Comparison of ENCODE assay signal across 8 cellular contexts in the genomic region with DNA sequence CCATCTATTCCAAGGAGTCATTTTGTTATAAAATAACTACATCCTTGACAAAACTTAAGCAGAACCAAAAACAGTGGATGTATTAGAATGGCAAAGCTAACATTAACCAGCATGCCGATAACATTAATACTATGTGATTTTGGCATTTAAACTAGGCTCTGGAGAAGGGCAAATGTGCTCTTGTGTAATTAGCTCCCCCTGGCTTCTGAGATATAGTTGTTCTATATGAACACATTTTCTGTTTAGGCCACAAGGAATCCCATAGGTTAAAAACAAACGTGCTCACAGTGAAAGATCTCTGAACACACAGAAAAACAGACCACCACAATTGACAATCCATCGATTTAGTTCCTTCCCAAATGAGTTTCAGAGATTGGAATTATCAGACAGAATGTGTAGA. TPM values are rescaled to one million over a fixed set of nuclear protein-coding genes. Genes with fewer than 3 reads are reported as not detected.
DNase-seq lines count a peak whose midpoint lies in the region; ATAC-seq and TF ChIP-seq lines count a peak whose summit lies in the region.

No MANE protein-coding gene starts in this region.

- TF ChIP-seq CTCF in GM12873 (IDR thresholded peaks at IDR 0.05; ENCODE audit: insufficient read depth, low read depth, low read length, missing control alignments) = peak; percentile 9
- TF ChIP-seq CTCF in foreskin keratinocyte (conservative IDR thresholded peaks at IDR 0.05) = peak; percentile 59

- H3K4me1 ChIP-seq in foreskin keratinocyte = no peaks in the 10 kb centered on the region

- in situ Hi-C loops in SK-MEL-5 (cut with HindIII; ENCODE audit: low pct_unique_long_range_greater_than_20kb, low sequenced_read_pairs) = no loop called here

- no peak for ATAC-seq in foreskin keratinocyte
- no peak for ATAC-seq in HG02678 (IDR thresholded peaks at IDR 0.05; ENCODE audit: unreplicated experiment)

- H3K27ac ChIP-seq in foreskin keratinocyte = no peak overlapping the region

- H3K27me3 ChIP-seq in foreskin keratinocyte = no peaks in the 10 kb centered on the region

- DNase-seq in AML-193 (lab: John Stamatoyannopoulos, UW) (peak; percentile 52 to 54), SK-MEL-5 (ENCODE audit: low read depth, low spot score) (peak; percentile 75), foreskin keratinocyte (peak in 1 of 2 donors; percentile 22), NCI-H1105 (lab: John Stamatoyannopoulos, UW) (no peak), NCI-H1048 (lab: John Stamatoyannopoulos, UW) (no peak), putamen (ENCODE audit: low spot score) (no peak)

RNA-seq across cellular contexts. Expression of gene TARS2, which starts 57.4 kb away (rescaled TPM):
- 24.7 and 28.3 TPM in 2 replicates for total RNA-seq in SK-MEL-5 (2014; rRNA removed; shearing (Covaris generic))
- polyA plus RNA-seq in SK-MEL-5 (2015; cell fraction: cytosol; rRNA removed) = 42.5 and 49.5 TPM in 2 replicates
- polyA plus RNA-seq in SK-MEL-5 (2015; cell fraction: nucleus; rRNA removed) = 38.2 and 39.7 TPM in 2 replicates
- 26.2 and 27.4 TPM in 2 replicates for total RNA-seq in foreskin keratinocyte
- polyA plus RNA-seq in foreskin keratinocyte = 21.0 and 23.6 TPM in 2 replicates

Comparison
In these comparisons a context has a peak if more than half of its experiments do, and no peak if none do; other contexts are left out.
1. DNase-seq: peak in AML-193 (2 of 2) and SK-MEL-5 (single experiment); none in NCI-H1105 (single experiment), NCI-H1048 (single experiment) and putamen (single experiment).